In the genomic region with DNA sequence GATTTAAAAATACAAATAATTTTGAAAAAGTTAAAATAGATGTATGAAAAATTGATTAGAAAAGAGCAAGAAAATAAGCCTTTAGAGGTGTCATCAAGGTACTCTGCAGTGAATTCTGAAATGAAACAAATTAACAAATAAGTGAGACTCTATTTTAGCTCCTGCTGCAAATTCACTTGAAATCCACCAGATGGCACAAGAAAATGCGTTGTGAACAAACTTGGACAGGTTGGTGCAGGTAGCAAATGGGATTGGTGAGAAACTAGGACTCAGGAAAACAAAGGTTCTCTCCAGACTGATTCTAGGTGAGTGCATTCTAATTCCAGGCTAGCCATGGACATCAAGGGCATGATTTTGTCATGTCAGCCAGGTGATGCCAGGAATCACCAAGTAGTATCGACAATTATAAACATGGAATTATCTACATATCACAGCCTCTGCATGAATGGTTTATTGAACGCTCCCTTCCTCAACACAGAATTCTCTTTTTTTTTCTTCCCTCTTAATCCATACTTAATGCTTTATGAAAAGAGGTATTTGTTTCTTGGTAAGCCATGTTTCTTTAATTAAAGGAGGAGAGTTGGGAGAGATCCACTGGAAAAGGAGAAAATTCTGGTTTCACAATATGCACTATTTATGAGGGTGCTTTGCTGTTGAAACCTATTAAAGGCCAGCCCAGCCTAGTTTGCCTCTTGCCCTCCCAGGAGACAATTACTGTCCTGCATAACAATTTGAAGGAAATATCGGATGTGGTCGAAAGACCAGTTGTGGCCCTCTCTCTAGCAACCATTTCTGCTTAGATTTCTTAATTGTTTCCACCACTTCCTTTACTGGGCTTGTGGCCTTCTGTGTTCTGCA, we compare ENCODE assay signal across 8 cellular contexts.
A peak's percentile ranks its signal among the peaks of the same experiment; 100 is the strongest.
DNase-seq lines count a peak whose midpoint lies in the region; ATAC-seq, FAIRE-seq and TF ChIP-seq lines count a peak whose summit lies in the region.

No MANE protein-coding gene starts in this region.

- 75 to 79% methylated on average over 5 of the region's 5 CpGs for WGBS in aorta, 2 donors

- DNase-seq in AG09309 (ENCODE audit: low read depth) = peak; percentile 57
- DNase-seq in NOMO-1 treated with DMSO at 0.1 percent for 48 hours (lab: John Stamatoyannopoulos, UW; ENCODE audit: unreplicated experiment) = peak; percentile 95
- no peak for DNase-seq in nephron progenitor cell
- DNase-seq in aorta = no peak
- DNase-seq in stimulated activated CD4-positive, alpha-beta T cell treated with anti-CD3 and anti-CD28 coated beads, Interleukin-4, amount 100 ng/mL, for 4 hours = no peak

- H3K36me3 Mint-ChIP-seq in nephron progenitor cell (ENCODE audit: low read depth) = no peaks in the 10 kb centered on the region

- no peaks in the 10 kb centered on the region for H3K9me3 Mint-ChIP-seq in nephron progenitor cell

- H3K27ac ChIP-seq in aorta (ENCODE audit: low read depth in 1 of 2, low read length in 2 of 2) = no peak overlapping the region

- intact Hi-C loops in aorta (cut with DNase I) = no loop called here

- FAIRE-seq in endometrium (lab: Jason Lieb, UNC) = peak; percentile 29

- H3K27ac Mint-ChIP-seq in nephron progenitor cell = no peak overlapping the region

- H3K27me3 Mint-ChIP-seq in nephron progenitor cell (ENCODE audit: low read depth, poor library complexity) = peaks cover 2% of the 10 kb centered on the region

- TF ChIP-seq CTCF in AG09309 (IDR thresholded peaks at IDR 0.05; ENCODE audit: control insufficient read depth, insufficient read depth, low read depth, low read length, missing control alignments) (peak; percentile 62), nephron progenitor cell (IDR thresholded peaks at IDR 0.05) (peak; percentile 53)

- H3K4me1 Mint-ChIP-seq in nephron progenitor cell = no peaks in the 10 kb centered on the region

- H3K4me3 Mint-ChIP-seq in nephron progenitor cell = no peak overlapping the region

- no peaks in the 10 kb centered on the region for H3K4me1 ChIP-seq in aorta (ENCODE audit: control insufficient read depth in 1 of 2, insufficient read depth in 2 of 2, low read length in 2 of 2)

- ATAC-seq in GM18868 (IDR thresholded peaks at IDR 0.05; ENCODE audit: unreplicated experiment) (peak; percentile 78), HG03045 (IDR thresholded peaks at IDR 0.05; ENCODE audit: unreplicated experiment) (no peak), aorta (ENCODE audit: low FRiP score) (no peak)

- no peaks in the 10 kb centered on the region for H3K36me3 ChIP-seq in aorta (ENCODE audit: control insufficient read depth in 1 of 2, insufficient read depth in 2 of 2, low read length in 1 of 2)

- no peaks in the 10 kb centered on the region for H3K9me3 ChIP-seq in aorta (ENCODE audit: control insufficient read depth, low read length)

- H3K4me3 ChIP-seq in AG09309 (ENCODE audit: control insufficient read depth, low read depth, low read length) (no peak overlapping the region), aorta (ENCODE audit: low read length in 2 of 2) (no peak overlapping the region)

- H3K27me3 ChIP-seq in aorta (ENCODE audit: control insufficient read depth in 1 of 2, insufficient read depth in 2 of 2, low read length in 1 of 2) = no peaks in the 10 kb centered on the region

Comparison
In these comparisons a context has a peak if more than half of its experiments do, and no peak if none do; other contexts are left out.
1. DNase-seq: peak in AG09309 (single experiment) and NOMO-1 treated with DMSO at 0.1 percent for 48 hours (single experiment); none in nephron progenitor cell (single experiment), aorta (0 of 2) and stimulated activated CD4-positive, alpha-beta T cell treated with anti-CD3 and anti-CD28 coated beads, Interleukin-4, amount 100 ng/mL, for 4 hours (0 of 2).